8 cellular contexts compared by ENCODE assay signal in genomic region chr13:98144501-98145350, GRCh38. TPM values are rescaled to one million over a fixed set of nuclear protein-coding genes. Genes with fewer than 3 reads are reported as not detected.
DNase-seq lines count a peak whose midpoint lies in the region; ATAC-seq, FAIRE-seq and TF ChIP-seq lines count a peak whose summit lies in the region.

No MANE protein-coding gene starts in this region.

- H3K4me2 ChIP-seq in A549: peak overlapping the region; percentile 81
- H3K4me2 ChIP-seq in parathyroid adenoma (ENCODE audit: low read length): peak overlapping the region; percentile 54

- WGBS in A549 (ENCODE audit: missing lambda C conversion rate): 63% methylated on average over 17 of the region's 17 CpGs

- TF ChIP-seq CTCF in A549 (IDR thresholded peaks at IDR 0.05) (no peak), foreskin fibroblast (IDR thresholded peaks at IDR 0.05; ENCODE audit: low read depth, low read length) (peak; percentile 42), parathyroid adenoma (IDR thresholded peaks at IDR 0.05) (no peak)

- TF ChIP-seq EP300 in A549 (IDR thresholded peaks at IDR 0.05): no peak

- peak overlapping the region; percentile 85 for H3K9ac ChIP-seq in ES-I3 (ENCODE audit: low read depth, low read length)
- H3K9ac ChIP-seq in parathyroid adenoma: no peak overlapping the region

- ATAC-seq in A549: peak in 1 of 2 experiments; percentile 40; a peak in 2 of 6 replicates

- FAIRE-seq in A549 (lab: Jason Lieb, UNC): no peak

- peaks cover 2% of the 10 kb centered on the region for H3K79me2 ChIP-seq in parathyroid adenoma

- peak in 1 of 2 experiments; percentile 19 for DNase-seq in A549 (ENCODE audit: low read depth in 1 of 2, low spot score in 1 of 2)
- peak; percentile 38 to 65 for DNase-seq in SJCRH30
- DNase-seq in foreskin fibroblast: peak; percentile 56 to 74
- DNase-seq in DMS53 (lab: John Stamatoyannopoulos, UW): no peak
- no peak for DNase-seq in NCI-H1436 treated with DMSO at 0.1 percent for 48 hours (lab: John Stamatoyannopoulos, UW)
- no peak for DNase-seq in activated CD8-positive, alpha-beta memory T cell treated with anti-CD3 and anti-CD28 coated beads for 24 hours

- TF ChIP-seq POLR2A in A549 (IDR thresholded peaks at IDR 0.05; ENCODE audit: low read length): no peak

- H3K4me3 ChIP-seq in A549: no peak overlapping the region
- peak overlapping the region; percentile 93 for H3K4me3 ChIP-seq in SJCRH30
- H3K4me3 ChIP-seq in foreskin fibroblast (ENCODE audit: low read depth in 1 of 2, low read length in 2 of 2): peak overlapping the region; percentile 74 to 96
- peak overlapping the region; percentile 58 for H3K4me3 ChIP-seq in parathyroid adenoma (ENCODE audit: low read depth, low read length)

- peak overlapping the region in 1 of 2 experiments; percentile 91; a peak in 3 of 6 replicates for H3K27ac ChIP-seq in A549
- H3K27ac ChIP-seq in SJCRH30: no peak overlapping the region; the same call in 1 of the 2 replicates
- H3K27ac ChIP-seq in parathyroid adenoma: peak overlapping the region; percentile 19

- H3K27me3 ChIP-seq in SJCRH30 (no peaks in the 10 kb centered on the region), parathyroid adenoma (ENCODE audit: control insufficient read depth, insufficient read depth, low read length) (no peaks in the 10 kb centered on the region)

- peak overlapping the region; percentile 67 for H2AFZ ChIP-seq in parathyroid adenoma

- no peak for TF ChIP-seq RAD21 in A549 (conservative IDR thresholded peaks at IDR 0.05 in 1 of 2, IDR thresholded peaks at IDR 0.05 in 1 of 2)

- peaks cover 18% of the 10 kb centered on the region; the same call in 2 of the 3 replicates for H3K4me1 ChIP-seq in A549
- peaks cover 7% of the 10 kb centered on the region for H3K4me1 ChIP-seq in ES-I3 (ENCODE audit: insufficient read depth, low read length)
- H3K4me1 ChIP-seq in SJCRH30: peaks cover 11% of the 10 kb centered on the region
- H3K4me1 ChIP-seq in parathyroid adenoma: peaks cover 6% of the 10 kb centered on the region

- H3K9me3 ChIP-seq in A549 (no peaks in the 10 kb centered on the region), ES-I3 (ENCODE audit: control insufficient read depth, insufficient read depth, low read length) (no peaks in the 10 kb centered on the region), SJCRH30 (replicated peaks) (no peaks in the 10 kb centered on the region), parathyroid adenoma (ENCODE audit: control insufficient read depth, low read length) (no peaks in the 10 kb centered on the region)

- POLR2A ChIA-PET in A549 (lab: Yijun Ruan, JAX): no interaction called here

- CTCF ChIA-PET in A549 (lab: Yijun Ruan, JAX): interaction anchor here (0.6 to 1.1 kb wide), 2 partner anchors 33 to 286 kb away, joined by 3 to 6 read pairs; no protein-coding TSS in a partner anchor

- no peaks in the 10 kb centered on the region for H3K36me3 ChIP-seq in ES-I3 (ENCODE audit: insufficient read depth, low read length)
- peaks cover 4% of the 10 kb centered on the region for H3K36me3 ChIP-seq in SJCRH30
- no peaks in the 10 kb centered on the region for H3K36me3 ChIP-seq in parathyroid adenoma (ENCODE audit: control insufficient read depth, insufficient read depth, low read length)

TF ChIP-seq in A549, 52 proteins besides CTCF, POLR2A, EP300 and RAD21:
- TF ChIP-seq CHD4 (IDR thresholded peaks at IDR 0.05; ENCODE audit: borderline replicate concordance) (no peak), USF2 (IDR thresholded peaks at IDR 0.05) (no peak), POLR2AphosphoS2 (conservative IDR thresholded peaks at IDR 0.05; ENCODE audit: low read length) (no peak), BCL3 (IDR thresholded peaks at IDR 0.05) (no peak), FOSB (CRISPR knock-in tag; IDR thresholded peaks at IDR 0.05) (no peak), HOXB13 (CRISPR knock-in tag; IDR thresholded peaks at IDR 0.05; ENCODE audit: low read depth) (no peak), ZNF302 (CRISPR knock-in tag; IDR thresholded peaks at IDR 0.05) (no peak), NFE2L2 (conservative IDR thresholded peaks at IDR 0.05; ENCODE audit: low read length) (no peak), ATOH8 (CRISPR knock-in tag; IDR thresholded peaks at IDR 0.05; ENCODE audit: low read depth) (no peak), CEBPB (IDR thresholded peaks at IDR 0.05) (no peak), CHD2 (IDR thresholded peaks at IDR 0.05; ENCODE audit: low read length, partially characterized antibody) (no peak), NR3C1 (IDR thresholded peaks at IDR 0.05) (no peak), HES2 (IDR thresholded peaks at IDR 0.05) (no peak), MAZ (IDR thresholded peaks at IDR 0.05; ENCODE audit: borderline replicate concordance, low read depth, low read length) (no peak), CBX8 (IDR thresholded peaks at IDR 0.05) (no peak), JUNB (IDR thresholded peaks at IDR 0.05) (no peak)
- TF ChIP-seq, protein P1, sequence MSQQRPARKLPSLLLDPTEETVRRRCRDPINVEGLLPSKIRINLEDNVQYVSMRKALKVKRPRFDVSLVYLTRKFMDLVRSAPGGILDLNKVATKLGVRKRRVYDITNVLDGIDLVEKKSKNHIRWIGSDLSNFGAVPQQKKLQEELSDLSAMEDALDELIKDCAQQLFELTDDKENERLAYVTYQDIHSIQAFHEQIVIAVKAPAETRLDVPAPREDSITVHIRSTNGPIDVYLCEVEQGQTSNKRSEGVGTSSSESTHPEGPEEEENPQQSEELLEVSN (IDR thresholded peaks at IDR 0.05; ENCODE audit: borderline replicate concordance, low read depth): no peak
- TF ChIP-seq, protein P2, sequence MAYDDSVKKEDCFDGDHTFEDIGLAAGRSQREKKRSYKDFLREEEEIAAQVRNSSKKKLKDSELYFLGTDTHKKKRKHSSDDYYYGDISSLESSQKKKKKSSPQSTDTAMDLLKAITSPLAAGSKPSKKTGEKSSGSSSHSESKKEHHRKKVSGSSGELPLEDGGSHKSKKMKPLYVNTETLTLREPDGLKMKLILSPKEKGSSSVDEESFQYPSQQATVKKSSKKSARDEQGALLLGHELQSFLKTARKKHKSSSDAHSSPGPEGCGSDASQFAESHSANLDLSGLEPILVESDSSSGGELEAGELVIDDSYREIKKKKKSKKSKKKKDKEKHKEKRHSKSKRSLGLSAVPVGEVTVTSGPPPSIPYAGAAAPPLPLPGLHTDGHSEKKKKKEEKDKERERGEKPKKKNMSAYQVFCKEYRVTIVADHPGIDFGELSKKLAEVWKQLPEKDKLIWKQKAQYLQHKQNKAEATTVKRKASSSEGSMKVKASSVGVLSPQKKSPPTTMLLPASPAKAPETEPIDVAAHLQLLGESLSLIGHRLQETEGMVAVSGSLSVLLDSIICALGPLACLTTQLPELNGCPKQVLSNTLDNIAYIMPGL (CRISPR knock-in tag; IDR thresholded peaks at IDR 0.05; ENCODE audit: borderline replicate concordance): no peak

RNA-seq across cellular contexts. Expression of gene FARP1, which starts 1.8 kb away (rescaled TPM):
- polyA plus RNA-seq in A549 (2011; rRNA removed) (13.0 and 15.5 TPM in 2 replicates), A549 (2017; fragmentation: RNase III; extraction: RNeasy Plus Mini Kit Qiagen cat#74134 plus additional on column Dnase treatment) (9.4 to 12.0 TPM (median 10.0 TPM) in 3 replicates)
- polyA plus RNA-seq in A549 (2012; cell fraction: cytosol; rRNA removed): 4.5 and 5.2 TPM in 2 replicates
- 10.7 and 14.4 TPM in 2 replicates for polyA plus RNA-seq in A549 (2012; cell fraction: nucleus; rRNA removed)
- polyA minus RNA-seq in A549 (2011; rRNA and poly(A)+ RNA removed): 21.5 and 24.4 TPM in 2 replicates
- total RNA-seq in SJCRH30 (2014; rRNA removed; shearing (Covaris generic)): 31.2 and 32.5 TPM in 2 replicates

RNA-seq across cellular contexts. Expression of gene RNF113B, which starts 32.3 kb away (rescaled TPM):
- polyA plus RNA-seq in A549 (2011; rRNA removed): not detected in 2 replicates
- not detected in 2 replicates for polyA plus RNA-seq in A549 (2012; cell fraction: cytosol; rRNA removed)
- not detected in 2 replicates for polyA plus RNA-seq in A549 (2012; cell fraction: nucleus; rRNA removed)
- not detected in 3 replicates for polyA plus RNA-seq in A549 (2017; fragmentation: RNase III; extraction: RNeasy Plus Mini Kit Qiagen cat#74134 plus additional on column Dnase treatment)
- not detected in 2 replicates for polyA minus RNA-seq in A549 (2011; rRNA and poly(A)+ RNA removed)
- total RNA-seq in SJCRH30 (2014; rRNA removed; shearing (Covaris generic)): not detected in 2 replicates

Comparison
In these comparisons a context has a peak if more than half of its experiments do, and no peak if none do; other contexts are left out.
1. DNase-seq: peak in SJCRH30 (2 of 2) and foreskin fibroblast (2 of 2); none in DMS53 (single experiment), NCI-H1436 treated with DMSO at 0.1 percent for 48 hours (single experiment) and activated CD8-positive, alpha-beta memory T cell treated with anti-CD3 and anti-CD28 coated beads for 24 hours (single experiment).